22 cellular contexts compared by ENCODE assay signal in genomic region chr10:49053998-49054692, GRCh38.
"Had no signal": no experiment of that assay in that cellular context is flagged by ENCODE, and none has a peak within 500 bp of the region (broad histone marks: within the 10 kb centered on the region; RNA-seq: fewer than 3 reads in every experiment).

No MANE protein-coding gene starts in this region.

- H3K36me3 Mint-ChIP-seq: naive thymus-derived CD8-positive, alpha-beta T cell; stimulated activated effector memory CD8-positive, alpha-beta T cell treated with anti-CD3 and anti-CD28 coated beads, Interleukin-12 subunit alpha, Interleukin-12 subunit beta, amount 100 ng/mL, for 72 hours had no signal

- H3K27ac ChIP-seq: dorsolateral prefrontal cortex, gastroesophageal sphincter, ovary, right lobe of liver, tibial artery, upper lobe of right lung, vagina had no signal

- DNase-seq: cortex of kidney; dorsolateral prefrontal cortex; effector CD8-positive, alpha-beta T cell; glutamatergic neuron; kidney; left cardiac atrium; mammary epithelial cell; mucosa of descending colon; naive thymus-derived CD8-positive, alpha-beta T cell; ovary; right lobe of liver; stimulated activated CD4-positive, alpha-beta T cell treated with anti-CD3 and anti-CD28 coated beads, Interleukin-4, amount 100 ng/mL, for 1 hour; stimulated activated CD8-positive, alpha-beta memory T cell treated with anti-CD3 and anti-CD28 coated beads, Interleukin-4, amount 100 ng/mL, for 48 hours; stimulated activated naive CD8-positive, alpha-beta T cell treated with anti-CD3 and anti-CD28 coated beads, Interleukin-15, Interleukin-2, amounts not matched to agents 100 U/mL and 50 U/mL, for 24 hours; tibial artery; upper lobe of right lung had no signal

- FAIRE-seq: kidney had no signal

- H3K9me3 ChIP-seq: gastroesophageal sphincter, mucosa of descending colon, ovary, right lobe of liver, suprapubic skin, tibial artery, upper lobe of right lung, vagina had no signal

- H3K4me3 ChIP-seq: dorsolateral prefrontal cortex, gastroesophageal sphincter, hepatocyte, mucosa of descending colon, ovary, right lobe of liver, suprapubic skin, tibial artery, upper lobe of right lung, vagina had no signal

- H3K4me3 Mint-ChIP-seq: naive thymus-derived CD8-positive, alpha-beta T cell; stimulated activated effector memory CD8-positive, alpha-beta T cell treated with anti-CD3 and anti-CD28 coated beads, Interleukin-12 subunit alpha, Interleukin-12 subunit beta, amount 100 ng/mL, for 72 hours had no signal

- ATAC-seq: gastroesophageal sphincter; mucosa of descending colon; naive thymus-derived CD8-positive, alpha-beta T cell; stimulated activated naive CD8-positive, alpha-beta T cell treated with anti-CD3 and anti-CD28 coated beads, Interleukin-15, Interleukin-2, amounts not matched to agents 100 U/mL and 50 U/mL, for 24 hours; upper lobe of right lung had no signal

- H3K27me3 ChIP-seq: dorsolateral prefrontal cortex, gastroesophageal sphincter, hepatocyte, ovary, right lobe of liver, suprapubic skin, tibial artery, upper lobe of right lung, vagina had no signal

- H3K9me3 Mint-ChIP-seq: stimulated activated effector memory CD8-positive, alpha-beta T cell treated with anti-CD3 and anti-CD28 coated beads, Interleukin-12 subunit alpha, Interleukin-12 subunit beta, amount 100 ng/mL, for 72 hours had no signal

- H3K36me3 ChIP-seq: ovary, right lobe of liver, suprapubic skin, tibial artery, upper lobe of right lung, vagina had no signal

- H3K27ac Mint-ChIP-seq: naive thymus-derived CD8-positive, alpha-beta T cell; progenitor cell of endocrine pancreas had no signal

- H3K4me1 Mint-ChIP-seq: naive thymus-derived CD8-positive, alpha-beta T cell had no signal
